Comparison of ENCODE assay signal across 8 cellular contexts in the genomic region with DNA sequence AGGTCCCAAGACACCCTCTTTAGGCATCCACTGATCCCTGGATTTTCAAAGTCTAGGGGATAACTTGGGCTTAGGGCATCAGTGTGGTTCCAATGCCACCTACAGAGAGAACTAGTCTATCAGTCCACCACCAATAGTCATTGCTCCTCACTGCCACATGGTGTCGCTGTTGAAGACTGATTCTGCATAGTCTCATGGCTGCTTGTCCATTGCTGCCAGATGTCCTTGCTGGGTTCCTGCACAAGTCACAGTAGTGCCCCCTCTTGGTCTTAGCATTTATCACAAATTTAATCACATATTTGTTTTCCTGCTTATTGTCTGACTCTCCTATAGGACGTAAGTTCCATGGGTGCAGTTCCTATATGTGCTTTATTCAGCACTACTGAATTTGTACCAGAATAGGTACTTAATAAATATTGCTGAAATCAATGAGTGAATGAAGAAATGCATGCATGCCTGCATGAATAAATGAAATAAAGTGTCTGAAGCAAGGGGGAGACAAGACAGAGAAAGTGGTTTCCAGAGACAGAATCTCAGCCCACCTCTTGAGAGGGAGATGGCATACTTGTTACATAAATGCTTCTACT. TPM values are rescaled to one million over a fixed set of nuclear protein-coding genes. Genes with fewer than 3 reads are reported as not detected.
DNase-seq lines count a peak whose midpoint lies in the region; ATAC-seq and TF ChIP-seq lines count a peak whose summit lies in the region.

No MANE protein-coding gene starts in this region.

- 40 to 47% (median 43%) methylated on average over 2 of the region's 2 CpGs for WGBS in heart left ventricle, 4 donors

- no peak for ATAC-seq in heart left ventricle
- ATAC-seq in Right ventricle myocardium inferior = no peak
- ATAC-seq in GM19463 (IDR thresholded peaks at IDR 0.05; ENCODE audit: unreplicated experiment) = no peak

- no peaks in the 10 kb centered on the region for H3K36me3 ChIP-seq in heart left ventricle

- peaks cover 0 to 32% (median 16%) of the 10 kb centered on the region in 12 donors for H3K9me3 ChIP-seq in heart left ventricle

- no peak overlapping the region for H3K4me3 ChIP-seq in heart left ventricle

- H3K9me3 Mint-ChIP-seq in activated CD4-positive, alpha-beta memory T cell treated with anti-CD3 and anti-CD28 coated beads for 36 hours = peaks cover 27% of the 10 kb centered on the region

- intact Hi-C loops in heart left ventricle (cut with DNase I) = loop anchor here in 2 of 10 donors (5.0 kb wide), 1 partner anchor 119 kb away; no protein-coding TSS in a partner anchor
- intact Hi-C loops in Right ventricle myocardium inferior (cut with DNase I) = no loop called here
- intact Hi-C loops in activated CD4-positive, alpha-beta memory T cell treated with anti-CD3 and anti-CD28 coated beads for 36 hours (cut with micrococcal nuclease) = loop anchor here (1.0 to 5.0 kb wide), 3 partner anchors 74 to 181 kb away; no protein-coding TSS in a partner anchor

- H3K36me3 Mint-ChIP-seq in activated CD4-positive, alpha-beta memory T cell treated with anti-CD3 and anti-CD28 coated beads for 36 hours = peaks cover 4% of the 10 kb centered on the region

- H3K27ac Mint-ChIP-seq in activated CD4-positive, alpha-beta memory T cell treated with anti-CD3 and anti-CD28 coated beads for 36 hours = no peak overlapping the region

- H3K27ac ChIP-seq in heart left ventricle = no peak overlapping the region

- no peak for TF ChIP-seq POLR2A in heart left ventricle (IDR thresholded peaks at IDR 0.05)

- H3K4me3 Mint-ChIP-seq in activated CD4-positive, alpha-beta memory T cell treated with anti-CD3 and anti-CD28 coated beads for 36 hours = no peak overlapping the region

- DNase-seq in heart left ventricle (no peak), Right ventricle myocardium inferior (ENCODE audit: missing footprints) (no peak), NCI-H446 (lab: John Stamatoyannopoulos, UW) (peak; percentile 13 to 39), fibroblast of peridontal ligament (ENCODE audit: extremely low read depth) (peak; percentile 20), C1 segment of cervical spinal cord (lab: John Stamatoyannopoulos, UW) (no peak)
- DNase-seq in activated CD4-positive, alpha-beta memory T cell treated with anti-CD3 and anti-CD28 coated beads for 36 hours = peak; percentile 60
- peak; percentile 18 to 63 (median 28) for DNase-seq in stimulated activated CD4-positive, alpha-beta T cell treated with anti-CD3 and anti-CD28 coated beads, Interleukin-12 subunit alpha, Interleukin-12 subunit beta, amount 100 ng/mL, for 48 hours (ENCODE audit: low read depth in 2 of 3, low spot score in 1 of 3)

- H3K4me1 ChIP-seq in heart left ventricle = no peaks in the 10 kb centered on the region

- no peaks in the 10 kb centered on the region for H3K4me1 Mint-ChIP-seq in activated CD4-positive, alpha-beta memory T cell treated with anti-CD3 and anti-CD28 coated beads for 36 hours (ENCODE audit: low read depth)

- peak; percentile 24 to 51 (median 40) for TF ChIP-seq CTCF in heart left ventricle (IDR thresholded peaks at IDR 0.05)

- POLR2A ChIA-PET in activated CD4-positive, alpha-beta memory T cell treated with anti-CD3 and anti-CD28 coated beads for 36 hours (lab: Charles Lee) = no interaction called here

- CTCF ChIA-PET in activated CD4-positive, alpha-beta memory T cell treated with anti-CD3 and anti-CD28 coated beads for 36 hours (lab: Charles Lee) = no interaction called here

- peaks cover 9% of the 10 kb centered on the region for H3K27me3 Mint-ChIP-seq in activated CD4-positive, alpha-beta memory T cell treated with anti-CD3 and anti-CD28 coated beads for 36 hours

- H3K27me3 ChIP-seq in heart left ventricle = no peaks in the 10 kb centered on the region

RNA-seq across cellular contexts. Expression of gene RALY, which starts 45.9 kb away (rescaled TPM):
- total RNA-seq in heart left ventricle = 100 to 1,000 TPM in 7 of 9 donors, 10 to 100 TPM in 2; 99.2 to 148 (median 106) TPM
- polyA plus RNA-seq in heart left ventricle = 100 to 1,000 TPM; 130 to 210 TPM
- 102 TPM for total RNA-seq in Right ventricle myocardium inferior
- 100 to 1,000 TPM; 149 to 159 TPM for total RNA-seq in activated CD4-positive, alpha-beta memory T cell treated with anti-CD3 and anti-CD28 coated beads for 36 hours

Comparison
In these comparisons a context has a peak if more than half of its experiments do, and no peak if none do; other contexts are left out.
1. DNase-seq: peak in NCI-H446 (2 of 2), activated CD4-positive, alpha-beta memory T cell treated with anti-CD3 and anti-CD28 coated beads for 36 hours (single experiment), fibroblast of peridontal ligament (single experiment) and stimulated activated CD4-positive, alpha-beta T cell treated with anti-CD3 and anti-CD28 coated beads, Interleukin-12 subunit alpha, Interleukin-12 subunit beta, amount 100 ng/mL, for 48 hours (3 of 3); none in heart left ventricle (0 of 5), Right ventricle myocardium inferior (single experiment) and C1 segment of cervical spinal cord (0 of 14).